1 cellular context compared by ENCODE assay signal in the genomic region with DNA sequence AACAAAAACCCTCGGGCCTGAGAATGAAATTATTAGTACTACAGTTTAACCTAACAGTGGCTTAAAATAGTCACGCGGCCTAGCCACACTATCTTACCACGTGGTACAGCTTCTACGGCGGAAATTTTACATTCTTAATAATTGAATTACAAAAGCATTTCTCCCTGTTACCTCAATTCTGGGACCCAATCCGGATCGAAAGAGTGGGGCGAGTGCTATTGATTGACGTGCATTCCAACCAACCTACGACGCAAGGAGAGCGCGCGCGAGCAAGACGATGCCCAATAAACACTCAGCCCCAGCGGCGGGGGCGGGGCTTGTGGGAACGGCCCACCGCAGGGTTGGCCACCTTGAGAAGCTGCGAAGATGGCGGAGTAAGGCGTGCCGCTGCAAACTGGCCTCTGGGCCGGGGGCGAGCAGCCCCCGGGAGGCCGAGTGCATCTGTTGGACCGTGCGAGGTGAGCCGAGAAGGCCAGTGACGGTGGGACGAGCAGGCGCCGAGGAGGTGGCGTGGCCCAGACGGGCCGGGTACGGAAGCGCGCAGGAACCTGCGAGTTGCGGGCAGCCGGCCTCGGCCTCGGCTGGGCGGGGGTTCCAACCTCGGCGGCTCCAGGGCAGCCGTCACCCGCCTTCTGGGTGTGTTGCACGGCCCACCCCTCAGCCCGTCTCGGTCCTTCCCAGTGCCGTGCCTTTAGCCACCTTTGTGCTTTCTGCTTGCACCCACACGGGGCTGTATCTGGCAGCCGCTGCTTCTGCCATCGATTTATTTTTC.
TF ChIP-seq lines count a peak whose summit lies in the region.

No MANE protein-coding gene starts in this region.

TF ChIP-seq in GM12878, 131 proteins besides CTCF, POLR2A, EP300 and RAD21 (continued from another document):
- TF ChIP-seq, protein P1, sequence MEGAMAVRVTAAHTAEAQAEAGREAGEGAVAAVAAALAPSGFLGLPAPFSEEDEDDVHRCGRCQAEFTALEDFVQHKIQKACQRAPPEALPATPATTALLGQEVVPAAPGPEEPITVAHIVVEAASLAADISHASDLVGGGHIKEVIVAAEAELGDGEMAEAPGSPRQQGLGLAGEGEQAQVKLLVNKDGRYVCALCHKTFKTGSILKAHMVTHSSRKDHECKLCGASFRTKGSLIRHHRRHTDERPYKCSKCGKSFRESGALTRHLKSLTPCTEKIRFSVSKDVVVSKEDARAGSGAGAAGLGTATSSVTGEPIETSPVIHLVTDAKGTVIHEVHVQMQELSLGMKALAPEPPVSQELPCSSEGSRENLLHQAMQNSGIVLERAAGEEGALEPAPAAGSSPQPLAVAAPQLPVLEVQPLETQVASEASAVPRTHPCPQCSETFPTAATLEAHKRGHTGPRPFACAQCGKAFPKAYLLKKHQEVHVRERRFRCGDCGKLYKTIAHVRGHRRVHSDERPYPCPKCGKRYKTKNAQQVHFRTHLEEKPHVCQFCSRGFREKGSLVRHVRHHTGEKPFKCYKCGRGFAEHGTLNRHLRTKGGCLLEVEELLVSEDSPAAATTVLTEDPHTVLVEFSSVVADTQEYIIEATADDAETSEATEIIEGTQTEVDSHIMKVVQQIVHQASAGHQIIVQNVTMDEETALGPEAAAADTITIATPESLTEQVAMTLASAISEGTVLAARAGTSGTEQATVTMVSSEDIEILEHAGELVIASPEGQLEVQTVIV (IDR thresholded peaks at IDR 0.05; ENCODE audit: borderline replicate concordance, partially characterized antibody) = peak; percentile 39
- TF ChIP-seq, protein P2, sequence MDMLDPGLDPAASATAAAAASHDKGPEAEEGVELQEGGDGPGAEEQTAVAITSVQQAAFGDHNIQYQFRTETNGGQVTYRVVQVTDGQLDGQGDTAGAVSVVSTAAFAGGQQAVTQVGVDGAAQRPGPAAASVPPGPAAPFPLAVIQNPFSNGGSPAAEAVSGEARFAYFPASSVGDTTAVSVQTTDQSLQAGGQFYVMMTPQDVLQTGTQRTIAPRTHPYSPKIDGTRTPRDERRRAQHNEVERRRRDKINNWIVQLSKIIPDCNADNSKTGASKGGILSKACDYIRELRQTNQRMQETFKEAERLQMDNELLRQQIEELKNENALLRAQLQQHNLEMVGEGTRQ (IDR thresholded peaks at IDR 0.05; ENCODE audit: borderline replicate concordance, low read depth, low read length) = peak; percentile 83
- TF ChIP-seq, protein P3, sequence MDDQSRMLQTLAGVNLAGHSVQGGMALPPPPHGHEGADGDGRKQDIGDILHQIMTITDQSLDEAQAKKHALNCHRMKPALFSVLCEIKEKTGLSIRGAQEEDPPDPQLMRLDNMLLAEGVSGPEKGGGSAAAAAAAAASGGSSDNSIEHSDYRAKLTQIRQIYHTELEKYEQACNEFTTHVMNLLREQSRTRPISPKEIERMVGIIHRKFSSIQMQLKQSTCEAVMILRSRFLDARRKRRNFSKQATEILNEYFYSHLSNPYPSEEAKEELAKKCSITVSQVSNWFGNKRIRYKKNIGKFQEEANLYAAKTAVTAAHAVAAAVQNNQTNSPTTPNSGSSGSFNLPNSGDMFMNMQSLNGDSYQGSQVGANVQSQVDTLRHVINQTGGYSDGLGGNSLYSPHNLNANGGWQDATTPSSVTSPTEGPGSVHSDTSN (IDR thresholded peaks at IDR 0.05; ENCODE audit: insufficient replicate concordance, low read depth, low read length) = peak; percentile 99
- TF ChIP-seq MEF2A (IDR thresholded peaks at IDR 0.05; ENCODE audit: insufficient read depth, low read depth, low read length) = peak; percentile 52; the same call in 1 of the 2 replicates
- peak; percentile 12; the same call in 1 of the 2 replicates for TF ChIP-seq NFIC (IDR thresholded peaks at IDR 0.05; ENCODE audit: low read depth, low read length)
- peak; percentile 98 for TF ChIP-seq DPF2 (IDR thresholded peaks at IDR 0.05)
- TF ChIP-seq MYB (IDR thresholded peaks at IDR 0.05; ENCODE audit: borderline replicate concordance, low read depth, low read length) = no peak
- TF ChIP-seq SIN3A (IDR thresholded peaks at IDR 0.05; ENCODE audit: low read depth, low read length) = peak; percentile 36; the same call in 1 of the 2 replicates
- TF ChIP-seq BHLHE40 (IDR thresholded peaks at IDR 0.05; ENCODE audit: borderline replicate concordance in 1 of 2, low read depth in 2 of 2, low read length in 1 of 2) = peak; percentile 18 to 76; a peak in 2 of 4 replicates
- no peak for TF ChIP-seq SPI1 (IDR thresholded peaks at IDR 0.05; ENCODE audit: borderline replicate concordance, insufficient read depth, low read depth, low read length)
- 0 out of 2 replicates have a peak, but pooled peaks have one; percentile 61 for TF ChIP-seq TARDBP (IDR thresholded peaks at IDR 0.05; ENCODE audit: borderline replicate concordance)
- TF ChIP-seq JUND (IDR thresholded peaks at IDR 0.05; ENCODE audit: low read depth, low read length) = no peak
- no peak; the same call in 1 of the 2 replicates for TF ChIP-seq NRF1 (conservative IDR thresholded peaks at IDR 0.05; ENCODE audit: low read depth, low read length)
- peak; percentile 47 for TF ChIP-seq IKZF1 (conservative IDR thresholded peaks at IDR 0.05)
- TF ChIP-seq ETV6 (conservative IDR thresholded peaks at IDR 0.05 in 1 of 2, IDR thresholded peaks at IDR 0.05 in 1 of 2; ENCODE audit: borderline replicate concordance in 1 of 2, low read depth in 1 of 2) = no peak
- TF ChIP-seq MTA3 (IDR thresholded peaks at IDR 0.05; ENCODE audit: borderline replicate concordance, low read length) = no peak
- peak; percentile 94 for TF ChIP-seq CHD2 (IDR thresholded peaks at IDR 0.05; ENCODE audit: borderline replicate concordance, low read depth, low read length)
- no peak for TF ChIP-seq SMC3 (IDR thresholded peaks at IDR 0.05; ENCODE audit: borderline replicate concordance, low read length)
- TF ChIP-seq, protein P4, sequence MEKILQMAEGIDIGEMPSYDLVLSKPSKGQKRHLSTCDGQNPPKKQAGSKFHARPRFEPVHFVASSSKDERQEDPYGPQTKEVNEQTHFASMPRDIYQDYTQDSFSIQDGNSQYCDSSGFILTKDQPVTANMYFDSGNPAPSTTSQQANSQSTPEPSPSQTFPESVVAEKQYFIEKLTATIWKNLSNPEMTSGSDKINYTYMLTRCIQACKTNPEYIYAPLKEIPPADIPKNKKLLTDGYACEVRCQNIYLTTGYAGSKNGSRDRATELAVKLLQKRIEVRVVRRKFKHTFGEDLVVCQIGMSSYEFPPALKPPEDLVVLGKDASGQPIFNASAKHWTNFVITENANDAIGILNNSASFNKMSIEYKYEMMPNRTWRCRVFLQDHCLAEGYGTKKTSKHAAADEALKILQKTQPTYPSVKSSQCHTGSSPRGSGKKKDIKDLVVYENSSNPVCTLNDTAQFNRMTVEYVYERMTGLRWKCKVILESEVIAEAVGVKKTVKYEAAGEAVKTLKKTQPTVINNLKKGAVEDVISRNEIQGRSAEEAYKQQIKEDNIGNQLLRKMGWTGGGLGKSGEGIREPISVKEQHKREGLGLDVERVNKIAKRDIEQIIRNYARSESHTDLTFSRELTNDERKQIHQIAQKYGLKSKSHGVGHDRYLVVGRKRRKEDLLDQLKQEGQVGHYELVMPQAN (conservative IDR thresholded peaks at IDR 0.05) = peak; percentile 86
- peak; percentile 28; the same call in 1 of the 2 replicates for TF ChIP-seq TCF12 (IDR thresholded peaks at IDR 0.05; ENCODE audit: low read depth, low read length)
- TF ChIP-seq SREBF2 (IDR thresholded peaks at IDR 0.05; ENCODE audit: low read length) = peak; percentile 68; the same call in 1 of the 2 replicates
- no peak for TF ChIP-seq HDAC6 (IDR thresholded peaks at IDR 0.05; ENCODE audit: unreplicated experiment)
- TF ChIP-seq RUNX3 (IDR thresholded peaks at IDR 0.05; ENCODE audit: low read length) = peak; percentile 93
- TF ChIP-seq STAT1 (conservative IDR thresholded peaks at IDR 0.05) = 0 out of 2 replicates have a peak, but pooled peaks have one; percentile 47
- peak; percentile 27 for TF ChIP-seq RELA (IDR thresholded peaks at IDR 0.05; ENCODE audit: borderline replicate concordance, partially characterized antibody)
- TF ChIP-seq KLF5 (IDR thresholded peaks at IDR 0.05; ENCODE audit: partially characterized antibody) = peak; percentile 73
- peak; percentile 80 for TF ChIP-seq NFYA (IDR thresholded peaks at IDR 0.05; ENCODE audit: borderline replicate concordance, low read depth, low read length)
- peak; percentile 62 for TF ChIP-seq BACH1 (IDR thresholded peaks at IDR 0.05; ENCODE audit: borderline replicate concordance)
- TF ChIP-seq, protein P5, sequence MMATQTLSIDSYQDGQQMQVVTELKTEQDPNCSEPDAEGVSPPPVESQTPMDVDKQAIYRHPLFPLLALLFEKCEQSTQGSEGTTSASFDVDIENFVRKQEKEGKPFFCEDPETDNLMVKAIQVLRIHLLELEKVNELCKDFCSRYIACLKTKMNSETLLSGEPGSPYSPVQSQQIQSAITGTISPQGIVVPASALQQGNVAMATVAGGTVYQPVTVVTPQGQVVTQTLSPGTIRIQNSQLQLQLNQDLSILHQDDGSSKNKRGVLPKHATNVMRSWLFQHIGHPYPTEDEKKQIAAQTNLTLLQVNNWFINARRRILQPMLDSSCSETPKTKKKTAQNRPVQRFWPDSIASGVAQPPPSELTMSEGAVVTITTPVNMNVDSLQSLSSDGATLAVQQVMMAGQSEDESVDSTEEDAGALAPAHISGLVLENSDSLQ (IDR thresholded peaks at IDR 0.05) = peak; percentile 100
- TF ChIP-seq SP1 (IDR thresholded peaks at IDR 0.05; ENCODE audit: low read depth, low read length) = peak; percentile 99
- no peak for TF ChIP-seq ASH2L (IDR thresholded peaks at IDR 0.05; ENCODE audit: borderline replicate concordance, low read depth)
- peak; percentile 68 for TF ChIP-seq POU2F2 (IDR thresholded peaks at IDR 0.05; ENCODE audit: borderline replicate concordance, low read depth, low read length)
- peak; percentile 83 for TF ChIP-seq LARP7 (IDR thresholded peaks at IDR 0.05)
- TF ChIP-seq YY1 (IDR thresholded peaks at IDR 0.05; ENCODE audit: low read depth, low read length) = peak; percentile 98
- 0 out of 2 replicates have a peak, but pooled peaks have one; percentile 7 for TF ChIP-seq IRF4 (IDR thresholded peaks at IDR 0.05; ENCODE audit: low read depth, low read length)
TF ChIP-seq in GM12878: peak in this region for 53.
